Comparison of ENCODE assay signal across 28 cellular contexts in the genomic region with DNA sequence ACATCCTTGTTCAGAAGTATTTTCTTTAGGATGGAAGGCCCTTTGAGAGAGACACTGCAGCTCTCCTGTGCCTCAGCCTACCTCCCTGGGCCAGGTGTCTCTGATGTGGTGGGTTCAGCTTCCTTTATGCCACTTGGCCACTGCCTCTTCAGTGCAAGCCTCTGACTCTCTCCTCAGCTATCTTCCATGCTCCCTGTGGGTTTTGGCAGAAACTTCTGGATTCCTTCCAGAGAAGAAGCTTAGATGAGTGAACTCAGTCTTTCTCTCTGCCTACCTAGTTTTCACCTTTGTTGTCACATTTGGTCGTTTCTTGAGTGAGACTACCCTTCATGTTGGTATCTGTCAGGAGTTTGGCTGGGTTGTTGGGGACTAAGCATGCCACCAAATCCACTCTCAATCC.
"Had no signal": no experiment of that assay in that cellular context is flagged by ENCODE, and none has a peak within 500 bp of the region (broad histone marks: within the 10 kb centered on the region; RNA-seq: fewer than 3 reads in every experiment).

No MANE protein-coding gene starts in this region.

- H3K27ac Mint-ChIP-seq: activated naive CD8-positive, alpha-beta T cell treated with anti-CD3 and anti-CD28 coated beads, Interleukin-2, amount 10 ng/mL, durations not matched to agents 7 days and 5 days; activated T-cell treated with anti-CD3 and anti-CD28 coated beads, Interleukin-2, amount 50 U/mL, for 24 hours; activated T-helper 17 cell treated with anti-CD3 and anti-CD28 coated beads, Interleukin-2, amount 50 U/mL, for 72 hours; memory B cell; nephron; stimulated activated naive B cell treated with anti-CD40 and anti-IgM and Interleukin-4, amounts not matched to agents 10 μg/mL and 1 μg/mL and 100 μg/mL, for 72 hours; T-helper 1 cell treated with Interleukin-12 subunit alpha and Interleukin-12 subunit beta and Interleukin-4 antibody, amounts not matched to agents 30 μg/mL and 1 μg/mL, for 36 hours; WTC11 had no signal

- H3K4me1 ChIP-seq: body of pancreas, right lobe of liver, testis, uterus had no signal

- H3K27me3 ChIP-seq: body of pancreas, right lobe of liver, testis, uterus had no signal

- H3K27me3 Mint-ChIP-seq: activated naive CD8-positive, alpha-beta T cell treated with anti-CD3 and anti-CD28 coated beads, Interleukin-2, amount 10 ng/mL, durations not matched to agents 7 days and 5 days; activated T-cell treated with anti-CD3 and anti-CD28 coated beads, Interleukin-2, amount 50 U/mL, for 24 hours; activated T-helper 17 cell treated with anti-CD3 and anti-CD28 coated beads, Interleukin-2, amount 50 U/mL, for 72 hours; memory B cell; stimulated activated naive B cell treated with anti-CD40 and anti-IgM and Interleukin-4, amounts not matched to agents 10 μg/mL and 1 μg/mL and 100 μg/mL, for 72 hours had no signal

- H3K4me1 Mint-ChIP-seq: activated naive CD8-positive, alpha-beta T cell treated with anti-CD3 and anti-CD28 coated beads, Interleukin-2, amount 10 ng/mL, durations not matched to agents 7 days and 5 days; nephron had no signal

- H3K4me3 Mint-ChIP-seq: activated naive CD8-positive, alpha-beta T cell treated with anti-CD3 and anti-CD28 coated beads, Interleukin-2, amount 10 ng/mL, durations not matched to agents 7 days and 5 days; activated T-cell treated with anti-CD3 and anti-CD28 coated beads, Interleukin-2, amount 50 U/mL, for 24 hours; activated T-helper 17 cell treated with anti-CD3 and anti-CD28 coated beads, Interleukin-2, amount 50 U/mL, for 72 hours; memory B cell; nephron; stimulated activated naive B cell treated with anti-CD40 and anti-IgM and Interleukin-4, amounts not matched to agents 10 μg/mL and 1 μg/mL and 100 μg/mL, for 72 hours; T-helper 1 cell treated with Interleukin-12 subunit alpha and Interleukin-12 subunit beta and Interleukin-4 antibody, amounts not matched to agents 30 μg/mL and 1 μg/mL, for 36 hours; WTC11 had no signal

- H3K36me3 Mint-ChIP-seq: activated naive CD8-positive, alpha-beta T cell treated with anti-CD3 and anti-CD28 coated beads, Interleukin-2, amount 10 ng/mL, durations not matched to agents 7 days and 5 days; WTC11 had no signal

- H3K27ac ChIP-seq: body of pancreas, right lobe of liver, testis, uterus had no signal

- H3K9me3 Mint-ChIP-seq: activated T-cell treated with anti-CD3 and anti-CD28 coated beads, Interleukin-2, amount 50 U/mL, for 24 hours; activated T-helper 17 cell treated with anti-CD3 and anti-CD28 coated beads, Interleukin-2, amount 50 U/mL, for 72 hours; memory B cell; nephron; T-helper 1 cell treated with Interleukin-12 subunit alpha and Interleukin-12 subunit beta and Interleukin-4 antibody, amounts not matched to agents 30 μg/mL and 1 μg/mL, for 36 hours; WTC11 had no signal

- ATAC-seq: activated T-helper 17 cell treated with anti-CD3 and anti-CD28 coated beads, Interleukin-2, amount 50 U/mL, for 72 hours; body of pancreas; left cardiac atrium; right lobe of liver; stimulated activated naive B cell treated with anti-CD40 and anti-IgM and Interleukin-4, amounts not matched to agents 10 μg/mL and 1 μg/mL and 100 μg/mL, for 72 hours; WTC11 had no signal

- DNase-seq: activated CD4-positive, alpha-beta T cell treated with anti-CD3 and anti-CD28 coated beads, Interleukin-2, amount 50 U/mL, for 4 hours; activated CD8-positive, alpha-beta memory T cell treated with anti-CD3 and anti-CD28 coated beads for 24 hours; activated CD8-positive, alpha-beta memory T cell treated with anti-CD3 and anti-CD28 coated beads, Interleukin-2, amount 50 U/mL, for 4 hours; activated naive CD4-positive, alpha-beta T cell treated with Interleukin-2 at 50 U/mL for 16 hours; activated naive CD8-positive, alpha-beta T cell treated with anti-CD3 and anti-CD28 coated beads, Interleukin-2, amount 10 ng/mL, durations not matched to agents 7 days and 5 days; activated T-cell treated with anti-CD3 and anti-CD28 coated beads, Interleukin-2, amount 50 U/mL, for 24 hours; amygdala; body of pancreas; caudate nucleus; dermis blood vessel endothelial cell; effector CD8-positive, alpha-beta T cell; erythroblast; hippocampal formation; left cardiac atrium; nucleus accumbens; right lobe of liver; stimulated activated CD4-positive, alpha-beta T cell treated with anti-CD3 and anti-CD28 coated beads, Interleukin-2, amount 100 ng/mL, for 48 hours; stimulated activated CD8-positive, alpha-beta memory T cell treated with anti-CD3 and anti-CD28 coated beads, Interleukin-4, amount 100 ng/mL, for 48 hours; stimulated activated naive B cell treated with anti-CD40 and anti-IgM and Interleukin-4, amounts not matched to agents 10 μg/mL and 1 μg/mL and 100 μg/mL, for 72 hours; T1000; testis; trophoblast cell; uterus had no signal

- H3K9me3 ChIP-seq: body of pancreas, right lobe of liver, testis, uterus had no signal

- H3K4me3 ChIP-seq: body of pancreas, right lobe of liver, testis, uterus had no signal

- H3K36me3 ChIP-seq: right lobe of liver, uterus had no signal
